Comparison of ENCODE assay signal across 15 cellular contexts in the genomic region with DNA sequence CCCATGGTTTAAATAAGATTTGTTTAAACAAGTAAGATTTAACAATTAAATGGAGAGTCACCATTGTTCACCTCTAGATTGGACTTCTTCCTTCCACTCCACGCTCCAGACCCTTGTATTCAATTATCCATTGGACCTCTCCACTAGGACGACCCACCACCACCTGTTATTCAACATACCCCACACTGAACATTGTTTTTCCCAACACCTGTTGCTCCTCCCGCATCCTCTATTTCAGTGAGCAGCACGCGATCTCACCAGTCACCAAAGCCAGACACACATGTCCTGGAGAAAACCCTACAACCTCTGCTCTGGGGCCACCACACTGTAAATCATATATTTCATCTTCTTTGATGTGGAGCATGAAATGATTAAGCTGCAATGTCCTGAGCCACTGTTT. TPM values are rescaled to one million over a fixed set of nuclear protein-coding genes. Genes with fewer than 3 reads are reported as not detected.
DNase-seq lines count a peak whose midpoint lies in the region; ATAC-seq and TF ChIP-seq lines count a peak whose summit lies in the region.
"Had no signal": no experiment of that assay in that cellular context is flagged by ENCODE, and none has a peak within 500 bp of the region (broad histone marks: within the 10 kb centered on the region; RNA-seq: fewer than 3 reads in every experiment).

No MANE protein-coding gene starts in this region.

- H3K36me3 Mint-ChIP-seq in activated naive CD4-positive, alpha-beta T cell treated with anti-CD3 and anti-CD28 coated beads, Interleukin-2, amount 50 U/mL, for 24 hours: peaks cover 4% of the 10 kb centered on the region
- peaks cover 3 to 11% (median 5%) of the 10 kb centered on the region in 3 donors for H3K36me3 Mint-ChIP-seq in immature natural killer cell

- no peaks in the 10 kb centered on the region for H3K27me3 ChIP-seq in RWPE2 (ENCODE audit: insufficient read depth, poor library complexity, severe bottlenecking)
- H3K27me3 ChIP-seq in stomach: peaks cover 0 to 6% (median 0%) of the 10 kb centered on the region in 3 donors

- no peaks in the 10 kb centered on the region for H3K36me3 ChIP-seq in RWPE2 (ENCODE audit: low read depth)
- H3K36me3 ChIP-seq in stomach: peaks cover 4 to 10% (median 9%) of the 10 kb centered on the region in 4 donors

- H3K4me3 ChIP-seq in RWPE2 (ENCODE audit: severe bottlenecking) (no peak overlapping the region), stomach (no peak overlapping the region)

- H3K9me3 ChIP-seq in RWPE2 (ENCODE audit: severe bottlenecking) (no peaks in the 10 kb centered on the region), stomach (no peaks in the 10 kb centered on the region)

- H3K4me1 ChIP-seq in RWPE2 (ENCODE audit: insufficient read depth, poor library complexity, severe bottlenecking) (no peaks in the 10 kb centered on the region), stomach (peaks cover 31 to 54% (median 39%) of the 10 kb centered on the region in 4 donors)

- peak overlapping the region; percentile 3 for H3K4me3 Mint-ChIP-seq in activated naive CD4-positive, alpha-beta T cell treated with anti-CD3 and anti-CD28 coated beads, Interleukin-2, amount 50 U/mL, for 24 hours
- H3K4me3 Mint-ChIP-seq in immature natural killer cell: peak overlapping the region; percentile 34 to 90 (median 78)

- TF ChIP-seq EP300 in stomach (IDR thresholded peaks at IDR 0.05): no peak

- no peak for ATAC-seq in RWPE2 (ENCODE audit: low read depth)
- no peak for ATAC-seq in GM18909 (IDR thresholded peaks at IDR 0.05; ENCODE audit: poor library complexity, unreplicated experiment)

- peaks cover 37% of the 10 kb centered on the region for H3K4me1 Mint-ChIP-seq in activated naive CD4-positive, alpha-beta T cell treated with anti-CD3 and anti-CD28 coated beads, Interleukin-2, amount 50 U/mL, for 24 hours
- H3K4me1 Mint-ChIP-seq in immature natural killer cell: peaks cover 18 to 27% of the 10 kb centered on the region in 2 donors

- H3K27ac Mint-ChIP-seq in activated naive CD4-positive, alpha-beta T cell treated with anti-CD3 and anti-CD28 coated beads, Interleukin-2, amount 50 U/mL, for 24 hours: peak overlapping the region; percentile 56
- peak overlapping the region in 2 of 6 donors; percentile 4 to 6 for H3K27ac Mint-ChIP-seq in immature natural killer cell

- TF ChIP-seq CTCF in RWPE2 (IDR thresholded peaks at IDR 0.05; ENCODE audit: poor library complexity, severe bottlenecking) (peak; percentile 17), stomach (IDR thresholded peaks at IDR 0.05) (no peak)

- intact Hi-C loops in stomach (cut with DNase I; ENCODE audit: low total_unique reads): no loop called here

- H3K27ac ChIP-seq in RWPE2 (ENCODE audit: poor library complexity, severe bottlenecking) (no peak overlapping the region), stomach (peak overlapping the region; percentile 71 to 87 (median 84))

- WGBS in stomach, 5 donors: 85 to 95% (median 90%) methylated on average over 5 of the region's 5 CpGs

- H3K9me3 Mint-ChIP-seq in activated naive CD4-positive, alpha-beta T cell treated with anti-CD3 and anti-CD28 coated beads, Interleukin-2, amount 50 U/mL, for 24 hours: no peaks in the 10 kb centered on the region
- H3K9me3 Mint-ChIP-seq in immature natural killer cell: no peaks in the 10 kb centered on the region

- TF ChIP-seq POLR2A in stomach (IDR thresholded peaks at IDR 0.05): no peak

- H3K27me3 Mint-ChIP-seq in activated naive CD4-positive, alpha-beta T cell treated with anti-CD3 and anti-CD28 coated beads, Interleukin-2, amount 50 U/mL, for 24 hours: no peaks in the 10 kb centered on the region
- H3K27me3 Mint-ChIP-seq in immature natural killer cell (ENCODE audit: low read depth in 3 of 3): peaks cover 7 to 9% (median 7%) of the 10 kb centered on the region in 3 donors

- DNase-seq in activated naive CD4-positive, alpha-beta T cell treated with anti-CD3 and anti-CD28 coated beads, Interleukin-2, amount 50 U/mL, for 16 hours: no peak
- DNase-seq in RWPE2 (ENCODE audit: low spot score): no peak
- no peak for DNase-seq in immature natural killer cell
- no peak for DNase-seq in stomach
- no peak for DNase-seq in NCI-H82 (lab: John Stamatoyannopoulos, UW)
- DNase-seq in GM03348 (ENCODE audit: low spot score): no peak
- DNase-seq: activated CD8-positive, alpha-beta memory T cell treated with anti-CD3 and anti-CD28 coated beads, Interleukin-2, amount 50 U/mL, for 48 hours; NCI-H1436; SHP77 treated with DMSO at 0.1 percent for 48 hours had no signal

RNA-seq across cellular contexts. Expression of a gene that starts 28.6 kb away (rescaled TPM):
- polyA plus RNA-seq in immature natural killer cell (10 to 100 TPM in 2 of 3 donors, 1 to 10 TPM in 1; 8.5 to 27.4 (median 16.5) TPM), stomach (1 to 10 TPM; 5.4 to 6.3 (median 5.5) TPM)
- total RNA-seq in stomach: 10 to 100 TPM; 37.4 to 64.2 (median 46.9) TPM

RNA-seq across cellular contexts. Expression of a gene that starts 33.1 kb away (rescaled TPM):
- polyA plus RNA-seq in immature natural killer cell: under 1 TPM in 1 of 3 donors, not detected in 2; 0.24 TPM
- not detected for total RNA-seq in stomach
- polyA plus RNA-seq in stomach: not detected
- total RNA-seq: Daoy, glomerular endothelial cell, H7 had no signal
- polyA plus RNA-seq: liver had no signal

RNA-seq across cellular contexts. Expression of a gene that starts 51.2 kb away (rescaled TPM):
- polyA plus RNA-seq in immature natural killer cell: 1 to 10 TPM in 2 of 3 donors, under 1 TPM in 1; 0.50 to 4.2 (median 2.6) TPM
- 10 to 100 TPM; 12.7 to 73.9 (median 37.4) TPM for total RNA-seq in stomach
- 1 to 10 TPM; 1.9 to 4.1 (median 4.0) TPM for polyA plus RNA-seq in stomach
